In genomic region chr17:71677444-71677843, GRCh38 we compare ENCODE assay signal across 30 cellular contexts.
"Had no signal": no experiment of that assay in that cellular context is flagged by ENCODE, and none has a peak within 500 bp of the region (broad histone marks: within the 10 kb centered on the region; RNA-seq: fewer than 3 reads in every experiment).

No MANE protein-coding gene starts in this region.

- DNase-seq: activated B cell treated with CpG ODN at 0.5 μM for 24 hours; activated CD4-positive, alpha-beta T cell treated with anti-CD3 and anti-CD28 coated beads for 48 hours; activated CD4-positive, alpha-beta T cell treated with anti-CD3 and anti-CD28 coated beads, Interleukin-2, amount 50 U/mL, for 1 hour; activated CD4-positive, alpha-beta T cell treated with anti-CD3 and anti-CD28 coated beads, Interleukin-2, amount 50 U/mL, for 48 hours; activated CD8-positive, alpha-beta memory T cell treated with anti-CD3 and anti-CD28 coated beads for 24 hours; activated CD8-positive, alpha-beta T cell treated with anti-CD3 and anti-CD28 coated beads for 36 hours; activated effector memory CD4-positive, alpha-beta T cell treated with Interleukin-2 at 50 U/mL for 16 hours; activated gamma-delta T cell treated with Interleukin-2 at 50 U/mL for 16 hours; activated naive CD4-positive, alpha-beta T cell treated with anti-CD3 and anti-CD28 coated beads, Interleukin-2, amount 50 U/mL, for 16 hours; activated naive CD4-positive, alpha-beta T cell treated with Interleukin-2 at 50 U/mL for 16 hours; activated T-cell treated with anti-CD3 and anti-CD28 coated beads, Interleukin-2, amount 50 U/mL, for 4 hours; amniotic stem cell; anterior cingulate cortex; brain microvascular endothelial cell; cortex of kidney; dermis blood vessel endothelial cell; effector CD4-positive, alpha-beta T cell; effector memory CD8-positive, alpha-beta T cell; esophagus squamous epithelium; foreskin keratinocyte; gastrocnemius medialis; glutamatergic neuron; heart left ventricle; T-helper 1 cell; T-helper 17 cell; T1000; WERI-Rb-1 had no signal

- H3K4me3 ChIP-seq: esophagus squamous epithelium, gastrocnemius medialis, heart left ventricle had no signal

- ATAC-seq: activated CD4-positive, CD25-positive, alpha-beta regulatory T cell treated with anti-CD3 and anti-CD28 coated beads, Interleukin-2, amount 50 U/mL, for 24 hours; activated CD8-positive, alpha-beta T cell treated with anti-CD3 and anti-CD28 coated beads for 36 hours; activated T-cell treated with anti-CD3 and anti-CD28 coated beads, Interleukin-2, amount 50 U/mL, for 4 hours; activated T-helper 17 cell treated with anti-CD3 and anti-CD28 coated beads, Interleukin-2, amount 50 U/mL, for 72 hours; effector memory CD8-positive, alpha-beta T cell; foreskin keratinocyte; gastrocnemius medialis; heart left ventricle; T-helper 17 cell had no signal

- H3K9me3 ChIP-seq: esophagus squamous epithelium, gastrocnemius medialis had no signal

- H3K36me3 ChIP-seq: brain microvascular endothelial cell, esophagus squamous epithelium, gastrocnemius medialis, heart left ventricle, WERI-Rb-1 had no signal

- H3K4me1 ChIP-seq: esophagus squamous epithelium, foreskin keratinocyte, gastrocnemius medialis, heart left ventricle had no signal

- H3K27ac ChIP-seq: brain microvascular endothelial cell, epithelial cell of prostate, esophagus squamous epithelium, foreskin keratinocyte, gastrocnemius medialis, heart left ventricle, WERI-Rb-1 had no signal

- H3K27me3 ChIP-seq: brain microvascular endothelial cell, esophagus squamous epithelium, foreskin keratinocyte, gastrocnemius medialis, heart left ventricle had no signal
